22 cellular contexts compared by ENCODE assay signal in genomic region chr7:158246960-158247673, GRCh38.
"Had no signal": no experiment of that assay in that cellular context is flagged by ENCODE, and none has a peak within 500 bp of the region (broad histone marks: within the 10 kb centered on the region; RNA-seq: fewer than 3 reads in every experiment).

No MANE protein-coding gene starts in this region.

- H3K4me3 ChIP-seq: heart left ventricle, lower lobe of right lung, thyroid gland had no signal

- H3K4me3 Mint-ChIP-seq: activated B cell treated with CpG ODN at 0.5 μM for 24 hours; activated CD4-positive, alpha-beta T cell treated with anti-CD3 and anti-CD28 coated beads for 36 hours; brain; naive B cell; T-helper 17 cell had no signal

- H3K4me1 Mint-ChIP-seq: activated B cell treated with CpG ODN at 0.5 μM for 24 hours; activated CD4-positive, alpha-beta T cell treated with anti-CD3 and anti-CD28 coated beads for 36 hours; naive B cell; T-helper 17 cell had no signal

- H3K27me3 Mint-ChIP-seq: activated B cell treated with CpG ODN at 0.5 μM for 24 hours; activated CD4-positive, alpha-beta T cell treated with anti-CD3 and anti-CD28 coated beads for 36 hours; brain; naive B cell; T-helper 17 cell had no signal

- H3K9me3 ChIP-seq: lower lobe of right lung, thyroid gland had no signal

- H3K27ac Mint-ChIP-seq: activated B cell treated with CpG ODN at 0.5 μM for 24 hours; activated CD4-positive, alpha-beta T cell treated with anti-CD3 and anti-CD28 coated beads for 36 hours; activated naive CD4-positive, alpha-beta T cell treated with anti-CD3 and anti-CD28 coated beads, Interleukin-2, amount 50 U/mL, for 72 hours; brain; naive B cell; T-helper 17 cell had no signal

- ATAC-seq: activated CD4-positive, alpha-beta T cell treated with anti-CD3 and anti-CD28 coated beads for 36 hours; activated naive CD4-positive, alpha-beta T cell treated with anti-CD3 and anti-CD28 coated beads, Interleukin-2, amount 50 U/mL, for 72 hours; heart left ventricle; left cardiac atrium; T-helper 17 cell had no signal

- DNase-seq: activated B cell treated with CpG ODN at 0.5 μM for 24 hours; activated CD4-positive, alpha-beta T cell treated with anti-CD3 and anti-CD28 coated beads for 36 hours; activated CD4-positive, alpha-beta T cell treated with anti-CD3 and anti-CD28 coated beads, Interleukin-2, amount 50 U/mL, for 4 hours; activated gamma-delta T cell treated with Interleukin-2 at 50 U/mL for 16 hours; activated T-cell treated with anti-CD3 and anti-CD28 coated beads for 4 hours; caudate nucleus; dermis blood vessel endothelial cell; effector memory CD4-positive, alpha-beta T cell; heart left ventricle; islet precursor cell; left cardiac atrium; lower lobe of right lung; mesendoderm; naive B cell; occipital lobe; stimulated activated CD4-positive, alpha-beta T cell treated with anti-CD3 and anti-CD28 coated beads, Interleukin-4, amount 100 ng/mL, for 1 hour; stimulated activated naive CD4-positive, alpha-beta T cell; SW 1271; T-helper 17 cell; thyroid gland had no signal

- H3K36me3 Mint-ChIP-seq: activated naive CD4-positive, alpha-beta T cell treated with anti-CD3 and anti-CD28 coated beads, Interleukin-2, amount 50 U/mL, for 72 hours; naive B cell had no signal

- H3K36me3 ChIP-seq: heart left ventricle, lower lobe of right lung, thyroid gland had no signal

- H3K27ac ChIP-seq: heart left ventricle, lower lobe of right lung, thyroid gland had no signal

- H3K4me1 ChIP-seq: heart left ventricle, lower lobe of right lung, thyroid gland had no signal

- H3K27me3 ChIP-seq: heart left ventricle, thyroid gland had no signal

- H3K9me3 Mint-ChIP-seq: activated naive CD4-positive, alpha-beta T cell treated with anti-CD3 and anti-CD28 coated beads, Interleukin-2, amount 50 U/mL, for 72 hours had no signal
